Comparison of ENCODE assay signal across 31 cellular contexts in the genomic region with DNA sequence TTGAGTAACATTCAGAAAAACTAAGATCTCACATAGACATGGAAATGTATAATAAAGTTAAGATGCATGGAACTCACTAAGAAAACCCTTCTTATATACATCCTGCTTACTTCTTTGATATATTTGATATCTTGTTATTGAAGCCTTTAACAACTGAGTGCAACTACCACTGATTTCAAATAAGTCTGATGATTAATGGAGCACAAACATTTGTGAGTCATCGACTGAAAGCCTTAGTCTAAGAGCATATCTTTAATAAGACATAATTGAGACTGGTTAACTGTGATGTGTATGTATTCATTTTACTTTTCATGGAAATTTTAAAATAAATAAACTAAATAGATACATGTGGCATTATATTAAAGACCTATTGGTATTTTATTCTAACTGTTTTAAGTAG.
"Had no signal": no experiment of that assay in that cellular context is flagged by ENCODE, and none has a peak within 500 bp of the region (broad histone marks: within the 10 kb centered on the region; RNA-seq: fewer than 3 reads in every experiment).

No MANE protein-coding gene starts in this region.

- DNase-seq: activated CD4-positive, alpha-beta memory T cell treated with anti-CD3 and anti-CD28 coated beads for 36 hours; activated CD4-positive, alpha-beta T cell treated with anti-CD3 and anti-CD28 coated beads, Interleukin-2, amount 10 ng/mL, durations not matched to agents 24 days and 14 days; activated CD4-positive, CD25-positive, alpha-beta regulatory T cell treated with anti-CD3 and anti-CD28 coated beads, Interleukin-2, amount 50 U/mL, for 72 hours; activated CD8-positive, alpha-beta memory T cell treated with anti-CD3 and anti-CD28 coated beads, Interleukin-2, amount 50 U/mL, for 48 hours; activated gamma-delta T cell; activated naive CD4-positive, alpha-beta T cell treated with anti-CD3 and anti-CD28 coated beads, Interleukin-2, amount 10 ng/mL, durations not matched to agents 7 days and 5 days; activated naive CD8-positive, alpha-beta T cell treated with anti-CD3 and anti-CD28 coated beads, Interleukin-2, amount 10 ng/mL, durations not matched to agents 7 days and 5 days; activated T-cell treated with anti-CD3 and anti-CD28 coated beads, Interleukin-2, amount 50 U/mL, for 24 hours; amniotic stem cell; central memory CD4-positive, alpha-beta T cell; endodermal cell; midbrain; naive thymus-derived CD8-positive, alpha-beta T cell; nucleus accumbens; pancreas; retina; sigmoid colon; stimulated activated CD4-positive, alpha-beta T cell treated with anti-CD3 and anti-CD28 coated beads, Interleukin-15, amount 100 ng/mL, for 24 hours; stimulated activated CD4-positive, alpha-beta T cell treated with anti-CD3 and anti-CD28 coated beads, Interleukin-2, amount 100 ng/mL, for 24 hours; stimulated activated naive B cell treated with anti-CD40 and anti-IgM and Interleukin-4, amounts not matched to agents 10 μg/mL and 1 μg/mL and 100 μg/mL, for 72 hours; stomach; T-helper 17 cell; T1000; thyroid gland; upper lobe of right lung had no signal

- H3K4me3 ChIP-seq: gastroesophageal sphincter, hepatocyte, pancreas, prostate gland, sigmoid colon, stomach, thyroid gland, upper lobe of right lung had no signal

- H3K79me2 ChIP-seq: hepatocyte had no signal

- H2AFZ ChIP-seq: hepatocyte had no signal

- H3K9me3 Mint-ChIP-seq: activated naive CD4-positive, alpha-beta T cell treated with anti-CD3 and anti-CD28 coated beads, Interleukin-2, amount 10 ng/mL, durations not matched to agents 7 days and 5 days; dendritic cell treated with granulocyte-macrophage colony-stimulating factor and Interleukin-4, amounts not matched to agents 40 ng/mL and 50 ng/mL, for 4 days; neural crest cell had no signal

- H3K4me1 ChIP-seq: gastroesophageal sphincter, pancreas, prostate gland, sigmoid colon, stomach, thyroid gland, upper lobe of right lung had no signal

- H3K27ac ChIP-seq: gastroesophageal sphincter, hepatocyte, pancreas, prostate gland, sigmoid colon, stomach, thyroid gland, upper lobe of right lung had no signal

- H3K36me3 ChIP-seq: gastroesophageal sphincter, pancreas, prostate gland, sigmoid colon, stomach, thyroid gland, upper lobe of right lung had no signal

- H3K27me3 Mint-ChIP-seq: activated CD4-positive, alpha-beta memory T cell treated with anti-CD3 and anti-CD28 coated beads for 36 hours; activated CD4-positive, alpha-beta T cell treated with anti-CD3 and anti-CD28 coated beads, Interleukin-2, amount 10 ng/mL, durations not matched to agents 24 days and 14 days; activated naive CD4-positive, alpha-beta T cell treated with anti-CD3 and anti-CD28 coated beads, Interleukin-2, amount 10 ng/mL, durations not matched to agents 7 days and 5 days; activated naive CD8-positive, alpha-beta T cell treated with anti-CD3 and anti-CD28 coated beads, Interleukin-2, amount 10 ng/mL, durations not matched to agents 7 days and 5 days; activated T-cell treated with anti-CD3 and anti-CD28 coated beads, Interleukin-2, amount 50 U/mL, for 24 hours; dendritic cell treated with granulocyte-macrophage colony-stimulating factor and Interleukin-4, amounts not matched to agents 40 ng/mL and 50 ng/mL, for 4 days; memory B cell; naive thymus-derived CD8-positive, alpha-beta T cell; stimulated activated naive B cell treated with anti-CD40 and anti-IgM and Interleukin-4, amounts not matched to agents 10 μg/mL and 1 μg/mL and 100 μg/mL, for 72 hours; T-helper 17 cell had no signal

- H3K4me2 ChIP-seq: hepatocyte had no signal

- H3K36me3 Mint-ChIP-seq: activated CD4-positive, alpha-beta memory T cell treated with anti-CD3 and anti-CD28 coated beads for 36 hours; activated naive CD4-positive, alpha-beta T cell treated with anti-CD3 and anti-CD28 coated beads, Interleukin-2, amount 10 ng/mL, durations not matched to agents 7 days and 5 days; activated naive CD8-positive, alpha-beta T cell treated with anti-CD3 and anti-CD28 coated beads, Interleukin-2, amount 10 ng/mL, durations not matched to agents 7 days and 5 days; memory B cell; stimulated activated naive B cell treated with anti-CD40 and anti-IgM and Interleukin-4, amounts not matched to agents 10 μg/mL and 1 μg/mL and 100 μg/mL, for 72 hours had no signal

- H3K4me1 Mint-ChIP-seq: activated CD4-positive, alpha-beta T cell treated with anti-CD3 and anti-CD28 coated beads, Interleukin-2, amount 10 ng/mL, durations not matched to agents 24 days and 14 days; activated naive CD4-positive, alpha-beta T cell treated with anti-CD3 and anti-CD28 coated beads, Interleukin-2, amount 10 ng/mL, durations not matched to agents 7 days and 5 days; activated naive CD8-positive, alpha-beta T cell treated with anti-CD3 and anti-CD28 coated beads, Interleukin-2, amount 10 ng/mL, durations not matched to agents 7 days and 5 days; memory B cell; naive thymus-derived CD8-positive, alpha-beta T cell; stimulated activated naive B cell treated with anti-CD40 and anti-IgM and Interleukin-4, amounts not matched to agents 10 μg/mL and 1 μg/mL and 100 μg/mL, for 72 hours; T-helper 17 cell had no signal

- H3K9me3 ChIP-seq: gastroesophageal sphincter, pancreas, prostate gland, sigmoid colon, stomach, thyroid gland, upper lobe of right lung had no signal

- H3K27ac Mint-ChIP-seq: activated CD4-positive, alpha-beta memory T cell treated with anti-CD3 and anti-CD28 coated beads for 36 hours; activated CD4-positive, alpha-beta T cell treated with anti-CD3 and anti-CD28 coated beads, Interleukin-2, amount 10 ng/mL, durations not matched to agents 24 days and 14 days; activated naive CD4-positive, alpha-beta T cell treated with anti-CD3 and anti-CD28 coated beads, Interleukin-2, amount 10 ng/mL, durations not matched to agents 7 days and 5 days; activated naive CD8-positive, alpha-beta T cell treated with anti-CD3 and anti-CD28 coated beads, Interleukin-2, amount 10 ng/mL, durations not matched to agents 7 days and 5 days; activated T-cell treated with anti-CD3 and anti-CD28 coated beads, Interleukin-2, amount 50 U/mL, for 24 hours; dendritic cell treated with granulocyte-macrophage colony-stimulating factor and Interleukin-4, amounts not matched to agents 40 ng/mL and 50 ng/mL, for 4 days; endodermal cell; memory B cell; naive thymus-derived CD8-positive, alpha-beta T cell; stimulated activated naive B cell treated with anti-CD40 and anti-IgM and Interleukin-4, amounts not matched to agents 10 μg/mL and 1 μg/mL and 100 μg/mL, for 72 hours; T-helper 17 cell had no signal

- H3K27me3 ChIP-seq: gastroesophageal sphincter, hepatocyte, pancreas, sigmoid colon, stomach, thyroid gland, upper lobe of right lung had no signal

- H3K4me3 Mint-ChIP-seq: activated CD4-positive, alpha-beta memory T cell treated with anti-CD3 and anti-CD28 coated beads for 36 hours; activated CD4-positive, alpha-beta T cell treated with anti-CD3 and anti-CD28 coated beads, Interleukin-2, amount 10 ng/mL, durations not matched to agents 24 days and 14 days; activated naive CD4-positive, alpha-beta T cell treated with anti-CD3 and anti-CD28 coated beads, Interleukin-2, amount 10 ng/mL, durations not matched to agents 7 days and 5 days; activated naive CD8-positive, alpha-beta T cell treated with anti-CD3 and anti-CD28 coated beads, Interleukin-2, amount 10 ng/mL, durations not matched to agents 7 days and 5 days; activated T-cell treated with anti-CD3 and anti-CD28 coated beads, Interleukin-2, amount 50 U/mL, for 24 hours; dendritic cell treated with granulocyte-macrophage colony-stimulating factor and Interleukin-4, amounts not matched to agents 40 ng/mL and 50 ng/mL, for 4 days; endodermal cell; memory B cell; naive thymus-derived CD8-positive, alpha-beta T cell; neural crest cell; stimulated activated naive B cell treated with anti-CD40 and anti-IgM and Interleukin-4, amounts not matched to agents 10 μg/mL and 1 μg/mL and 100 μg/mL, for 72 hours; T-helper 17 cell had no signal
